ENCODE assay signal across 20 cellular contexts in genomic region chr2:163887182-163887581, GRCh38.
DNase-seq lines count a peak whose midpoint lies in the region; ATAC-seq and TF ChIP-seq lines count a peak whose summit lies in the region.
"Had no signal": no experiment of that assay in that cellular context is flagged by ENCODE, and none has a peak within 500 bp of the region (broad histone marks: within the 10 kb centered on the region; RNA-seq: fewer than 3 reads in every experiment).

No MANE protein-coding gene starts in this region.

- no peak overlapping the region for H3K4me3 ChIP-seq in MM.1S (ENCODE audit: low read length)
- no peak overlapping the region for H3K4me3 ChIP-seq in choroid plexus epithelial cell (ENCODE audit: low read depth, low read length)
- H3K4me3 ChIP-seq in Caco-2 (ENCODE audit: low read depth, low read length), result no peak overlapping the region
- H3K4me3 ChIP-seq: K562, mucosa of descending colon, uterus had no signal

- H3K27me3 Mint-ChIP-seq in nephron (ENCODE audit: low read depth), result no peaks in the 10 kb centered on the region
- H3K27me3 Mint-ChIP-seq in Caco-2 (ENCODE audit: insufficient read depth, unreplicated experiment), result no peaks in the 10 kb centered on the region
- H3K27me3 Mint-ChIP-seq in natural killer cell (ENCODE audit: low read depth in 2 of 2), result no peaks in the 10 kb centered on the region
- H3K27me3 Mint-ChIP-seq: activated CD4-positive, alpha-beta T cell treated with anti-CD3 and anti-CD28 coated beads for 36 hours had no signal

- H3K9me2 ChIP-seq in MM.1S (replicated peaks; ENCODE audit: insufficient read depth, low read length), result no peaks in the 10 kb centered on the region

- H4K20me1 ChIP-seq in MM.1S (ENCODE audit: insufficient read depth, low read length), result no peaks in the 10 kb centered on the region

- H3K4me1 ChIP-seq in MM.1S (ENCODE audit: low read length), result no peaks in the 10 kb centered on the region
- H3K4me1 ChIP-seq in Caco-2, result no peaks in the 10 kb centered on the region
- H3K4me1 ChIP-seq: uterus had no signal

- H2AFZ ChIP-seq in MM.1S (ENCODE audit: low read length), result no peak overlapping the region

- H3K9me3 ChIP-seq in MM.1S (replicated peaks; ENCODE audit: insufficient read depth, low read length), result no peaks in the 10 kb centered on the region
- H3K9me3 ChIP-seq in Caco-2, result no peaks in the 10 kb centered on the region; the same call in 1 of the 2 replicates
- H3K9me3 ChIP-seq: mucosa of descending colon, uterus had no signal

- H3K36me3 Mint-ChIP-seq in nephron (ENCODE audit: low read depth), result no peaks in the 10 kb centered on the region
- no peaks in the 10 kb centered on the region for H3K36me3 Mint-ChIP-seq in Caco-2 (ENCODE audit: insufficient read depth, unreplicated experiment)
- H3K36me3 Mint-ChIP-seq in natural killer cell, result no peaks in the 10 kb centered on the region

- H3K27me3 ChIP-seq in MM.1S (replicated peaks; ENCODE audit: insufficient read depth, low read length) (no peaks in the 10 kb centered on the region), Caco-2 (replicated peaks; ENCODE audit: control insufficient read depth, insufficient read depth, low read length) (no peaks in the 10 kb centered on the region)
- H3K27me3 ChIP-seq: uterus had no signal

- H3K36me3 ChIP-seq in MM.1S (replicated peaks; ENCODE audit: insufficient read depth, low read length) (no peaks in the 10 kb centered on the region), Caco-2 (ENCODE audit: control insufficient read depth, insufficient read depth, low read length) (no peaks in the 10 kb centered on the region)
- H3K36me3 ChIP-seq: uterus had no signal

- no peak overlapping the region for H3K27ac ChIP-seq in MM.1S (ENCODE audit: low read length)
- H3K27ac ChIP-seq: uterus had no signal

- POLR2A ChIA-PET in Caco-2 (lab: Charles Lee), result no interaction called here

- H3K4me1 Mint-ChIP-seq in nephron (no peaks in the 10 kb centered on the region), Caco-2 (ENCODE audit: low read depth, unreplicated experiment) (no peaks in the 10 kb centered on the region), natural killer cell (no peaks in the 10 kb centered on the region)
- H3K4me1 Mint-ChIP-seq: activated CD4-positive, alpha-beta T cell treated with anti-CD3 and anti-CD28 coated beads for 36 hours had no signal

- H3K27ac Mint-ChIP-seq in nephron, result no peak overlapping the region
- no peak overlapping the region for H3K27ac Mint-ChIP-seq in Caco-2 (ENCODE audit: unreplicated experiment)
- H3K27ac Mint-ChIP-seq in natural killer cell, result no peak overlapping the region
- H3K27ac Mint-ChIP-seq: activated CD4-positive, alpha-beta T cell treated with anti-CD3 and anti-CD28 coated beads for 36 hours had no signal

- intact Hi-C loops in Caco-2 (cut with micrococcal nuclease; ENCODE audit: unreplicated experiment) (no loop called here), natural killer cell (cut with micrococcal nuclease) (no loop called here)

- no peak for ATAC-seq in natural killer cell
- ATAC-seq: activated CD4-positive, alpha-beta T cell treated with anti-CD3 and anti-CD28 coated beads for 36 hours; K562; mucosa of descending colon had no signal

- H3K9me3 Mint-ChIP-seq in nephron (no peaks in the 10 kb centered on the region), Caco-2 (ENCODE audit: unreplicated experiment) (no peaks in the 10 kb centered on the region), natural killer cell (peaks cover 7 to 9% of the 10 kb centered on the region in 2 donors)

- CTCF ChIA-PET in Caco-2 (lab: Charles Lee), result no interaction called here

- BruUV-seq in Caco-2 (replicated peaks; lab: Mats Ljungman, UMichigan), result no TSS peak

- no peak overlapping the region for H3K9ac ChIP-seq in MM.1S (ENCODE audit: low read length)

- no peaks in the 10 kb centered on the region for H3K79me2 ChIP-seq in MM.1S (ENCODE audit: low read length)

- no peak overlapping the region for H3K4me3 Mint-ChIP-seq in nephron
- H3K4me3 Mint-ChIP-seq in Caco-2 (ENCODE audit: unreplicated experiment), result no peak overlapping the region
- H3K4me3 Mint-ChIP-seq in natural killer cell, result no peak overlapping the region
- H3K4me3 Mint-ChIP-seq: activated CD4-positive, alpha-beta T cell treated with anti-CD3 and anti-CD28 coated beads for 36 hours had no signal

- in situ Hi-C loops in ACHN (cut with HindIII; ENCODE audit: low pct_ligation_motif_present, low pct_unique_long_range_greater_than_20kb, low sequenced_read_pairs), result no loop called here

- H3K4me2 ChIP-seq in MM.1S (ENCODE audit: low read depth, low read length), result no peak overlapping the region

- DNase-seq in ACHN, result peak; percentile 5
- no peak for DNase-seq in MM.1S
- peak; percentile 4 for DNase-seq in choroid plexus epithelial cell (ENCODE audit: low read depth)
- DNase-seq in Caco-2, result no peak
- DNase-seq in NCI-H187 treated with DMSO at 0.1 percent for 48 hours (lab: John Stamatoyannopoulos, UW), result no peak
- DNase-seq in natural killer cell, result no peak
- no peak for DNase-seq in epidermal melanocyte (ENCODE audit: insufficient read length, low spot score)
- DNase-seq: activated CD4-positive, alpha-beta T cell treated with anti-CD3 and anti-CD28 coated beads for 36 hours; activated CD8-positive, alpha-beta memory T cell treated with anti-CD3 and anti-CD28 coated beads, Interleukin-2, amount 50 U/mL, for 4 hours; activated naive CD4-positive, alpha-beta T cell treated with Interleukin-2 at 50 U/mL for 16 hours; effector memory CD4-positive, alpha-beta T cell; islet precursor cell; mucosa of descending colon; NCI-H1105 treated with DMSO at 0.1 percent for 48 hours; NK-92 treated with Interleukin-12 subunit alpha and Interleukin-12 subunit beta, amount 100 ng/mL, for 24 hours; SIG-M5; stimulated activated naive CD4-positive, alpha-beta T cell treated with Interleukin-2 at 50 U/mL for 16 hours; uterus had no signal

- H3F3A ChIP-seq in MM.1S (ENCODE audit: insufficient read depth, low read length), result no peaks in the 10 kb centered on the region

- TF ChIP-seq CTCF in MM.1S (IDR thresholded peaks at IDR 0.05; ENCODE audit: low read length), result peak; percentile 17; the same call in 1 of the 2 replicates
- TF ChIP-seq CTCF in choroid plexus epithelial cell (conservative IDR thresholded peaks at IDR 0.05; ENCODE audit: low read depth, low read length), result peak; percentile 42
- TF ChIP-seq CTCF in nephron (IDR thresholded peaks at IDR 0.05; ENCODE audit: unreplicated experiment in 3 of 3), result peak; percentile 20 to 37 (median 31)
- peak in 1 of 2 experiments; percentile 39 for TF ChIP-seq CTCF in Caco-2 (IDR thresholded peaks at IDR 0.05; ENCODE audit: insufficient read depth in 1 of 2, low read depth in 1 of 2, low read length in 1 of 2, severe bottlenecking in 1 of 2, unreplicated experiment in 1 of 2)
- TF ChIP-seq CTCF in natural killer cell (IDR thresholded peaks at IDR 0.05), result no peak

Comparison
In these comparisons a context has a peak if more than half of its experiments do, and no peak if none do; other contexts are left out.
1. DNase-seq: peak in ACHN (single experiment) and choroid plexus epithelial cell (single experiment); none in MM.1S (single experiment), Caco-2 (0 of 2), NCI-H187 treated with DMSO at 0.1 percent for 48 hours (single experiment), natural killer cell (single experiment) and epidermal melanocyte (single experiment).